In genomic region chr7:119935418-119936025, GRCh38 we compare ENCODE assay signal across 9 cellular contexts.
DNase-seq lines count a peak whose midpoint lies in the region; ATAC-seq and TF ChIP-seq lines count a peak whose summit lies in the region.
"Had no signal": no experiment of that assay in that cellular context is flagged by ENCODE, and none has a peak within 500 bp of the region (broad histone marks: within the 10 kb centered on the region; RNA-seq: fewer than 3 reads in every experiment).

No MANE protein-coding gene starts in this region.

- H3K9me3 Mint-ChIP-seq in activated CD8-positive, alpha-beta T cell treated with anti-CD3 and anti-CD28 coated beads for 36 hours, result no peaks in the 10 kb centered on the region
- peaks cover 3% of the 10 kb centered on the region for H3K9me3 Mint-ChIP-seq in activated CD8-positive, alpha-beta T cell treated with anti-CD3 and anti-CD28 coated beads, Interleukin-2, amount 10 ng/mL, durations not matched to agents 7 days and 5 days (ENCODE audit: insufficient read depth)
- H3K9me3 Mint-ChIP-seq in endothelial cell (ENCODE audit: unreplicated experiment), result no peaks in the 10 kb centered on the region

- H3K27me3 Mint-ChIP-seq in activated CD8-positive, alpha-beta T cell treated with anti-CD3 and anti-CD28 coated beads for 36 hours, result no peaks in the 10 kb centered on the region
- H3K27me3 Mint-ChIP-seq in activated CD8-positive, alpha-beta T cell treated with anti-CD3 and anti-CD28 coated beads, Interleukin-2, amount 10 ng/mL, durations not matched to agents 7 days and 5 days (ENCODE audit: low read depth), result no peaks in the 10 kb centered on the region
- no peaks in the 10 kb centered on the region for H3K27me3 Mint-ChIP-seq in endothelial cell (ENCODE audit: unreplicated experiment)
- H3K27me3 Mint-ChIP-seq: CD4-positive, CD25-positive, alpha-beta regulatory T cell had no signal

- no peaks in the 10 kb centered on the region for H3K79me2 ChIP-seq in OCI-LY1 (ENCODE audit: insufficient read depth, low read length)

- no peaks in the 10 kb centered on the region for H3K36me3 Mint-ChIP-seq in activated CD8-positive, alpha-beta T cell treated with anti-CD3 and anti-CD28 coated beads for 36 hours (ENCODE audit: low read depth)
- H3K36me3 Mint-ChIP-seq in activated CD8-positive, alpha-beta T cell treated with anti-CD3 and anti-CD28 coated beads, Interleukin-2, amount 10 ng/mL, durations not matched to agents 7 days and 5 days (ENCODE audit: low read depth), result no peaks in the 10 kb centered on the region
- H3K36me3 Mint-ChIP-seq in endothelial cell (ENCODE audit: low read depth, unreplicated experiment), result no peaks in the 10 kb centered on the region
- H3K36me3 Mint-ChIP-seq: CD4-positive, CD25-positive, alpha-beta regulatory T cell had no signal

- no peak overlapping the region for H3K9ac ChIP-seq in OCI-LY1 (ENCODE audit: low read length)

- H3K36me3 ChIP-seq in OCI-LY1 (ENCODE audit: insufficient read depth, low read length), result no peaks in the 10 kb centered on the region
- no peaks in the 10 kb centered on the region for H3K36me3 ChIP-seq in prostate gland

- 0 out of 2 replicates have a peak overlapping the region, but pooled peaks have one; percentile 25 for H2AFZ ChIP-seq in OCI-LY1 (ENCODE audit: low read length)

- no peak for ATAC-seq in activated CD8-positive, alpha-beta T cell treated with anti-CD3 and anti-CD28 coated beads for 36 hours
- ATAC-seq in activated CD8-positive, alpha-beta T cell treated with anti-CD3 and anti-CD28 coated beads, Interleukin-2, amount 10 ng/mL, durations not matched to agents 7 days and 5 days, result no peak
- ATAC-seq in HG03469 (IDR thresholded peaks at IDR 0.05; ENCODE audit: unreplicated experiment) (peak; percentile 68), left colon (no peak), HG02642 (IDR thresholded peaks at IDR 0.05; ENCODE audit: poor library complexity, unreplicated experiment) (no peak)

- H4K20me1 ChIP-seq in OCI-LY1 (ENCODE audit: insufficient read depth, low read length), result 0 out of 2 replicates have a peak, but pooled peaks cover 4% of the 10 kb centered on the region

- no peak overlapping the region for H3K4me2 ChIP-seq in OCI-LY1 (ENCODE audit: low read length)

- CTCF ChIA-PET in activated CD8-positive, alpha-beta T cell treated with anti-CD3 and anti-CD28 coated beads for 36 hours (lab: Charles Lee), result interaction anchor here (1.2 kb wide), 1 partner anchor 790 kb away, joined by 4 read pairs; no protein-coding TSS in a partner anchor
- CTCF ChIA-PET in activated CD8-positive, alpha-beta T cell treated with anti-CD3 and anti-CD28 coated beads, Interleukin-2, amount 10 ng/mL, durations not matched to agents 7 days and 5 days (lab: Charles Lee), result no interaction called here

- POLR2A ChIA-PET in activated CD8-positive, alpha-beta T cell treated with anti-CD3 and anti-CD28 coated beads for 36 hours (lab: Charles Lee), result no interaction called here
- POLR2A ChIA-PET in activated CD8-positive, alpha-beta T cell treated with anti-CD3 and anti-CD28 coated beads, Interleukin-2, amount 10 ng/mL, durations not matched to agents 7 days and 5 days (lab: Charles Lee), result no interaction called here

- DNase-seq in activated CD8-positive, alpha-beta T cell treated with anti-CD3 and anti-CD28 coated beads for 36 hours, result no peak
- DNase-seq in activated CD8-positive, alpha-beta T cell treated with anti-CD3 and anti-CD28 coated beads, Interleukin-2, amount 10 ng/mL, durations not matched to agents 7 days and 5 days, result no peak
- DNase-seq in endothelial cell (ENCODE audit: low spot score) (no peak), prostate gland (ENCODE audit: low spot score) (no peak), left colon (no peak)

- H3K9me3 ChIP-seq in OCI-LY1 (ENCODE audit: low read length) (no peaks in the 10 kb centered on the region), prostate gland (no peaks in the 10 kb centered on the region)

- no peaks in the 10 kb centered on the region for H3K4me1 Mint-ChIP-seq in activated CD8-positive, alpha-beta T cell treated with anti-CD3 and anti-CD28 coated beads for 36 hours (ENCODE audit: low read depth)
- no peaks in the 10 kb centered on the region for H3K4me1 Mint-ChIP-seq in activated CD8-positive, alpha-beta T cell treated with anti-CD3 and anti-CD28 coated beads, Interleukin-2, amount 10 ng/mL, durations not matched to agents 7 days and 5 days (ENCODE audit: low read depth)
- peaks cover 5% of the 10 kb centered on the region for H3K4me1 Mint-ChIP-seq in endothelial cell (ENCODE audit: unreplicated experiment)
- H3K4me1 Mint-ChIP-seq: CD4-positive, CD25-positive, alpha-beta regulatory T cell had no signal

- H3K4me3 Mint-ChIP-seq in activated CD8-positive, alpha-beta T cell treated with anti-CD3 and anti-CD28 coated beads for 36 hours, result no peak overlapping the region
- no peak overlapping the region for H3K4me3 Mint-ChIP-seq in activated CD8-positive, alpha-beta T cell treated with anti-CD3 and anti-CD28 coated beads, Interleukin-2, amount 10 ng/mL, durations not matched to agents 7 days and 5 days
- no peak overlapping the region for H3K4me3 Mint-ChIP-seq in endothelial cell (ENCODE audit: unreplicated experiment)
- H3K4me3 Mint-ChIP-seq: CD4-positive, CD25-positive, alpha-beta regulatory T cell had no signal

- H3K4me1 ChIP-seq in OCI-LY1 (ENCODE audit: insufficient read depth, low read length, severe bottlenecking) (no peaks in the 10 kb centered on the region), prostate gland (replicated peaks) (no peaks in the 10 kb centered on the region)

- peak; percentile 21 for TF ChIP-seq CTCF in activated CD8-positive, alpha-beta T cell treated with anti-CD3 and anti-CD28 coated beads for 36 hours (IDR thresholded peaks at IDR 0.05)
- TF ChIP-seq CTCF in OCI-LY1 (IDR thresholded peaks at IDR 0.05; ENCODE audit: low read length), result peak; percentile 67
- peak; percentile 52 for TF ChIP-seq CTCF in endothelial cell (IDR thresholded peaks at IDR 0.05; ENCODE audit: unreplicated experiment)
- peak in 3 of 4 experiments; percentile 39 to 51 (median 44) for TF ChIP-seq CTCF in prostate gland (IDR thresholded peaks at IDR 0.05)

- H3K4me3 ChIP-seq in OCI-LY1 (ENCODE audit: low read depth, low read length, poor library complexity, severe bottlenecking) (no peak overlapping the region), prostate gland (no peak overlapping the region)

- no peaks in the 10 kb centered on the region for H3K27me3 ChIP-seq in OCI-LY1 (ENCODE audit: insufficient read depth, low read length)
- H3K27me3 ChIP-seq in prostate gland (replicated peaks; ENCODE audit: insufficient read depth), result no peaks in the 10 kb centered on the region

- H3K27ac Mint-ChIP-seq in activated CD8-positive, alpha-beta T cell treated with anti-CD3 and anti-CD28 coated beads for 36 hours, result no peak overlapping the region
- H3K27ac Mint-ChIP-seq in activated CD8-positive, alpha-beta T cell treated with anti-CD3 and anti-CD28 coated beads, Interleukin-2, amount 10 ng/mL, durations not matched to agents 7 days and 5 days, result no peak overlapping the region
- H3K27ac Mint-ChIP-seq in endothelial cell (ENCODE audit: unreplicated experiment), result no peak overlapping the region
- H3K27ac Mint-ChIP-seq: CD4-positive, CD25-positive, alpha-beta regulatory T cell had no signal

- H3K27ac ChIP-seq in OCI-LY1 (ENCODE audit: low read depth, low read length, poor library complexity, severe bottlenecking), result no peak overlapping the region
- H3K27ac ChIP-seq in prostate gland, result no peak overlapping the region

- intact Hi-C loops in activated CD8-positive, alpha-beta T cell treated with anti-CD3 and anti-CD28 coated beads for 36 hours (cut with micrococcal nuclease), result no loop called here
- intact Hi-C loops in prostate gland (cut with DNase I), result no loop called here
- intact Hi-C loops in left colon (cut with DNase I, micrococcal nuclease), result loop anchor here in 1 of 2 donors (10.0 kb wide), 1 partner anchor 339 kb away; the partner anchor contains the start of gene KCND2

- WGBS in prostate gland, result 25% methylated on average over 4 of the region's 4 CpGs

- no peak for TF ChIP-seq POLR2A in prostate gland (IDR thresholded peaks at IDR 0.05)

- no peaks in the 10 kb centered on the region for H3F3A ChIP-seq in OCI-LY1 (ENCODE audit: insufficient read depth, low read length)

- H3K9me2 ChIP-seq in OCI-LY1 (ENCODE audit: low read depth, low read length), result no peaks in the 10 kb centered on the region
